Comparison of ENCODE assay signal across 8 cellular contexts in the genomic region with DNA sequence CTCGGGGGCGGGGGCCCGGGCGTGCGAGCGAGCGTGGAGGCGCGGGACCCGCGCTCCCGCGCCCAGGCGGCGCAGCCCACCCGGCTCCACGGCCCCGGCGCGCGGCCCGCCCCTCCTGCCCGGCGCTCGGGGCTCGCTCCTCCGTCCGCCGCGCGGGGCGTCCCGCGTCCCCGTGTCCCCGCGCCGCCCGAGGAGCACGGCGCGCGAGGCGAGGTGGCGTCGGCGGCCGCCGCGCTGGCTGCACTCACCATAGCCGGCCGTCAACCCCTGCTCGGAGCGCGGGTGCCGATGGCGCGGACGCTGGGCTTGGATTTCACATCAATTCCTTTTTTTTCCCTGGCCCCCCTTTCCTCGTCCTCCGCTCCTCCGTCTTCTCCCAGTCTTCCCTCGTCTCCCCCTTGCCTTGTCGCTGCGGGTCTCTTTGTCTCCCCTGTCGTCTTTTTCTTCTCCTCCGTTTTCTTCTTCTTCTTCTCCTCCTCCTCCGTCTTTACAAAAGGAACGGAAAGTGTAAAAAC. TPM values are rescaled to one million over a fixed set of nuclear protein-coding genes. Genes with fewer than 3 reads are reported as not detected.
A peak's percentile ranks its signal among the peaks of the same experiment; 100 is the strongest.
DNase-seq lines count a peak whose midpoint lies in the region; ATAC-seq, FAIRE-seq and TF ChIP-seq lines count a peak whose summit lies in the region.

No MANE protein-coding gene starts in this region.

- no peak overlapping the region for H3K27ac ChIP-seq in DOHH2 (ENCODE audit: low read depth, low read length)
- H3K27ac ChIP-seq in OCI-LY3 (ENCODE audit: low read length): no peak overlapping the region
- H3K27ac ChIP-seq in dorsolateral prefrontal cortex: peak overlapping the region in 51 of 59 donors; percentile 3 to 84 (median 65)
- H3K27ac ChIP-seq in muscle layer of colon (ENCODE audit: low read depth, low read length): peak overlapping the region; percentile 62

- H4K20me1 ChIP-seq in DOHH2 (ENCODE audit: control insufficient read depth, insufficient read depth, low read depth, low read length): no peaks in the 10 kb centered on the region; the same call in 1 of the 2 replicates
- H4K20me1 ChIP-seq in OCI-LY3 (ENCODE audit: insufficient read depth, low read length): no peaks in the 10 kb centered on the region

- ATAC-seq in sciatic nerve: no peak
- ATAC-seq in HG03045 (IDR thresholded peaks at IDR 0.05; ENCODE audit: unreplicated experiment): no peak

- no peaks in the 10 kb centered on the region for H3K9me3 ChIP-seq in DOHH2 (ENCODE audit: control insufficient read depth, insufficient read depth, low read length)
- H3K9me3 ChIP-seq in OCI-LY3 (ENCODE audit: insufficient read depth, low read length): no peaks in the 10 kb centered on the region
- no peaks in the 10 kb centered on the region for H3K9me3 ChIP-seq in muscle layer of colon (ENCODE audit: low read length)

- H3K79me2 ChIP-seq in DOHH2 (ENCODE audit: control insufficient read depth, low read length) (peaks cover 27% of the 10 kb centered on the region), OCI-LY3 (ENCODE audit: low read length) (peaks cover 8% of the 10 kb centered on the region)

- H3K4me3 ChIP-seq in DOHH2 (ENCODE audit: low read length) (peak overlapping the region; percentile 71), OCI-LY3 (ENCODE audit: low read length) (peak overlapping the region; percentile 77), dorsolateral prefrontal cortex (peak overlapping the region; percentile 51 to 82 (median 69)), muscle layer of colon (ENCODE audit: low read depth in 1 of 2, low read length in 2 of 2) (peak overlapping the region; percentile 52 to 72)

- intact Hi-C loops in dorsolateral prefrontal cortex (cut with DNase I) (loop anchor here in 1 of 2 donors (5.0 to 10.0 kb wide), 2 partner anchors 361 to 599 kb away; a partner anchor contains a TSS), sciatic nerve (cut with DNase I) (no loop called here)

- H3K4me2 ChIP-seq in DOHH2 (ENCODE audit: low read length) (peak overlapping the region; percentile 65), OCI-LY3 (ENCODE audit: low read length) (peak overlapping the region; percentile 77)

- H3K36me3 ChIP-seq in DOHH2 (ENCODE audit: control insufficient read depth, low read length) (peaks cover 19% of the 10 kb centered on the region), OCI-LY3 (replicated peaks; ENCODE audit: low read depth, low read length) (no peaks in the 10 kb centered on the region), muscle layer of colon (ENCODE audit: insufficient read depth, low read length) (no peaks in the 10 kb centered on the region)

- no peak for TF ChIP-seq CTCF in DOHH2 (IDR thresholded peaks at IDR 0.05; ENCODE audit: low read depth, low read length, poor library complexity, severe bottlenecking)
- TF ChIP-seq CTCF in OCI-LY3 (IDR thresholded peaks at IDR 0.05; ENCODE audit: low read depth, low read length): no peak
- no peak for TF ChIP-seq CTCF in dorsolateral prefrontal cortex (IDR thresholded peaks at IDR 0.05 in 54 of 56, conservative IDR thresholded peaks at IDR 0.05 in 2 of 56; ENCODE audit: low read depth in 1 of 56, partially characterized antibody in 56 of 56)

- H3K27me3 ChIP-seq in DOHH2 (ENCODE audit: control insufficient read depth, low read length) (peaks cover 33% of the 10 kb centered on the region), OCI-LY3 (ENCODE audit: low read depth, low read length) (no peaks in the 10 kb centered on the region), dorsolateral prefrontal cortex (no peaks in the 10 kb centered on the region), muscle layer of colon (ENCODE audit: control insufficient read depth in 1 of 2, insufficient read depth in 2 of 2, low read length in 2 of 2) (peaks cover 0 to 5% of the 10 kb centered on the region in 2 donors)

- no peak for FAIRE-seq in frontal cortex (lab: Jason Lieb, UNC)

- H3K9ac ChIP-seq in OCI-LY3 (ENCODE audit: low read length) (0 out of 2 replicates have a peak overlapping the region, but pooled peaks have one; percentile 28), muscle layer of colon (ENCODE audit: low read length) (no peak overlapping the region)

- H3F3A ChIP-seq in DOHH2 (ENCODE audit: control insufficient read depth, insufficient read depth): peaks cover 13% of the 10 kb centered on the region

- 0 out of 2 replicates have a peak overlapping the region, but pooled peaks have one; percentile 23 for H2AFZ ChIP-seq in OCI-LY3 (ENCODE audit: low read depth, low read length)

- peaks cover 43% of the 10 kb centered on the region for H3K4me1 ChIP-seq in DOHH2 (ENCODE audit: control insufficient read depth, low read length)
- peaks cover 13% of the 10 kb centered on the region for H3K4me1 ChIP-seq in OCI-LY3 (ENCODE audit: low read length)
- H3K4me1 ChIP-seq in muscle layer of colon (ENCODE audit: insufficient read depth, low read length): peaks cover 13% of the 10 kb centered on the region

- DNase-seq in dorsolateral prefrontal cortex (peak in 1 of 10 donors; percentile 35), sciatic nerve (ENCODE audit: low spot score) (no peak), NCI-H128 (lab: John Stamatoyannopoulos, UW; ENCODE audit: unreplicated experiment) (no peak), frontal cortex (ENCODE audit: low spot score in 2 of 2) (no peak)

- H3K9me2 ChIP-seq in DOHH2 (replicated peaks; ENCODE audit: control insufficient read depth, low read length): no peaks in the 10 kb centered on the region; the same call in 1 of the 2 replicates

RNA-seq across cellular contexts. Expression of a gene that starts 0.5 kb away (rescaled TPM):
- total RNA-seq in dorsolateral prefrontal cortex (100 to 1,000 TPM in 1 of 120 experiments, 10 to 100 TPM in 119; 17.9 to 104 (median 46.0) TPM), sciatic nerve (136 TPM), frontal cortex (8.2 TPM)

Comparison
In these comparisons a context has a peak if more than half of its experiments do, and no peak if none do; other contexts are left out.
1. H3K27ac ChIP-seq: peak in dorsolateral prefrontal cortex (51 of 59) and muscle layer of colon (single experiment); none in DOHH2 (single experiment) and OCI-LY3 (single experiment).
2. Peak in every context shown above with its lines, with median percentiles within 50 percentile points of each other: H3K4me3 ChIP-seq.